ENCODE assay signal across 20 cellular contexts in the genomic region with DNA sequence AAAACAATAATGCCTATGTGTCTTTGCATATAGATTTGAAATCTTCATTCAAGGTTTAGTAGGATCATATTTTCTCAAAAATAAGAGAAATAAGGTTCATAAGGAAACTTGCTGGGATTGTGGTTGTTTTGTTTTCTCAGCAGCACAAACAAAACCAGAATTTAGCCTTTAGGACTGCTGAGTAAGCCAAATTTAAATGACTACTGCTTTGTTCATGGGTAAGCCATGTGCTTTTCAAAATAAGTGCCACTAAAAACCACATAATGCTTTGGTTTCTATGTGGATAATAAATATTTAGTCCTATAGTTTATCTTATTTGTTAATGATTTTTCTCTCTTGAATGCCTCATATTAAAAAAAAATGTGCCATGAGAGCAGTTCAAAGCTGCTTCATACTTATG. TPM values are rescaled to one million over a fixed set of nuclear protein-coding genes. Genes with fewer than 3 reads are reported as not detected.
A peak's percentile ranks its signal among the peaks of the same experiment; 100 is the strongest.
DNase-seq lines count a peak whose midpoint lies in the region; ATAC-seq, FAIRE-seq and TF ChIP-seq lines count a peak whose summit lies in the region.
"Had no signal": no experiment of that assay in that cellular context is flagged by ENCODE, and none has a peak within 500 bp of the region (broad histone marks: within the 10 kb centered on the region; RNA-seq: fewer than 3 reads in every experiment).

No MANE protein-coding gene starts in this region.

- peak overlapping the region; percentile 47 for H3K27ac Mint-ChIP-seq in dendritic cell treated with granulocyte-macrophage colony-stimulating factor and Interleukin-4, amounts not matched to agents 40 ng/mL and 50 ng/mL, for 4 days
- H3K27ac Mint-ChIP-seq in neural crest cell (ENCODE audit: unreplicated experiment) = peak overlapping the region; percentile 13
- H3K27ac Mint-ChIP-seq: CD4-positive, CD25-positive, alpha-beta regulatory T cell; CD8-positive, alpha-beta T cell had no signal

- no peak for TF ChIP-seq POLR2A in HepG2 (IDR thresholded peaks at IDR 0.05; ENCODE audit: insufficient read depth in 1 of 2, low read depth in 2 of 2, low read length in 2 of 2)
- no peak for TF ChIP-seq POLR2A in right lobe of liver (IDR thresholded peaks at IDR 0.05)

- H3K4me1 ChIP-seq in HepG2 (ENCODE audit: insufficient read depth, low read length) = no peaks in the 10 kb centered on the region
- no peaks in the 10 kb centered on the region for H3K4me1 ChIP-seq in right lobe of liver
- H3K4me1 ChIP-seq: Caco-2 had no signal

- FAIRE-seq in HepG2 (lab: Jason Lieb, UNC) = no peak
- FAIRE-seq: G401.6, GM12892 had no signal

- ATAC-seq in HepG2 (no peak), right lobe of liver (no peak), SK-N-SH treated with all-trans-retinoic acid at 6 μM for 48 hours (no peak)
- ATAC-seq: CD8-positive, alpha-beta T cell; HCT116 had no signal

- H2AFZ ChIP-seq in HepG2 (ENCODE audit: low read length) = no peak overlapping the region
- H2AFZ ChIP-seq: GM23248 had no signal

- no peak overlapping the region for H3K4me3 Mint-ChIP-seq in dendritic cell treated with granulocyte-macrophage colony-stimulating factor and Interleukin-4, amounts not matched to agents 40 ng/mL and 50 ng/mL, for 4 days
- no peak overlapping the region for H3K4me3 Mint-ChIP-seq in neural crest cell
- H3K4me3 Mint-ChIP-seq: CD4-positive, CD25-positive, alpha-beta regulatory T cell; CD8-positive, alpha-beta T cell; H9 had no signal

- H3K27me3 ChIP-seq in HepG2 (ENCODE audit: control insufficient read depth in 1 of 2, insufficient read depth in 2 of 2, low read length in 2 of 2) (no peaks in the 10 kb centered on the region), right lobe of liver (no peaks in the 10 kb centered on the region)

- peaks cover 45% of the 10 kb centered on the region for H3K36me3 Mint-ChIP-seq in dendritic cell treated with granulocyte-macrophage colony-stimulating factor and Interleukin-4, amounts not matched to agents 40 ng/mL and 50 ng/mL, for 4 days (ENCODE audit: low read depth)
- peaks cover 18% of the 10 kb centered on the region for H3K36me3 Mint-ChIP-seq in neural crest cell (ENCODE audit: low read depth)

- H3K4me1 Mint-ChIP-seq in dendritic cell treated with granulocyte-macrophage colony-stimulating factor and Interleukin-4, amounts not matched to agents 40 ng/mL and 50 ng/mL, for 4 days (ENCODE audit: low read depth) = peaks cover 32% of the 10 kb centered on the region
- peaks cover 15% of the 10 kb centered on the region for H3K4me1 Mint-ChIP-seq in neural crest cell

- TF ChIP-seq RAD21 in HepG2 (CRISPR knock-in tag; IDR thresholded peaks at IDR 0.05) = no peak

- no peak overlapping the region for H3K4me2 ChIP-seq in HepG2 (ENCODE audit: low read depth, low read length)

- TF ChIP-seq EP300 in HepG2 (IDR thresholded peaks at IDR 0.05; ENCODE audit: low read depth in 2 of 2, low read length in 2 of 2) = no peak
- TF ChIP-seq EP300 in HepG2 (CRISPR knock-in tag; IDR thresholded peaks at IDR 0.05; ENCODE audit: borderline replicate concordance) = no peak

- in situ Hi-C loops in HepG2 (cut with HindIII; ENCODE audit: extremely low pct_ligation_motif_present, low pct_unique_long_range_greater_than_20kb) = no loop called here
- in situ Hi-C loops in SK-MEL-5 (cut with HindIII; ENCODE audit: low pct_unique_long_range_greater_than_20kb, low sequenced_read_pairs) = no loop called here

- DNase-seq in HepG2 (ENCODE audit: low spot score) = no peak
- no peak for DNase-seq in right lobe of liver
- peak; percentile 16 for DNase-seq in SK-MEL-5 (ENCODE audit: low read depth, low spot score)
- no peak for DNase-seq in neural crest cell (ENCODE audit: low read depth, low spot score)
- DNase-seq in activated CD8-positive, alpha-beta memory T cell treated with anti-CD3 and anti-CD28 coated beads for 24 hours = no peak
- DNase-seq in kidney tubule cell (ENCODE audit: low spot score) = no peak
- DNase-seq: 8988T; C1 segment of cervical spinal cord; Caco-2; CD4-positive, CD25-positive, alpha-beta regulatory T cell; CD8-positive, alpha-beta T cell; DMS153; DND-41; GM23248; H9 had no signal

- H3K9ac ChIP-seq in HepG2 (ENCODE audit: insufficient read depth, low read depth, low read length) = no peak overlapping the region
- H3K9ac ChIP-seq: GM23248 had no signal

- no peak overlapping the region for H3K27ac ChIP-seq in HepG2 (ENCODE audit: extremely low read length, insufficient read depth, low read length)
- no peak overlapping the region for H3K27ac ChIP-seq in right lobe of liver
- H3K27ac ChIP-seq: GM23248 had no signal

- CTCF ChIA-PET in HepG2 (lab: Yijun Ruan, JAX; ENCODE audit: low intra/inter-chr PET ratio, low total read pairs) = no interaction called here

- intact Hi-C loops in HepG2 (cut with micrococcal nuclease; ENCODE audit: unreplicated experiment) = no loop called here
- intact Hi-C loops in right lobe of liver (cut with DNase I) = no loop called here
- intact Hi-C loops in dendritic cell treated with granulocyte-macrophage colony-stimulating factor and Interleukin-4, amounts not matched to agents 40 ng/mL and 50 ng/mL, for 4 days (cut with micrococcal nuclease) = loop anchor here (10.0 kb wide), 2 partner anchors 256 to 456 kb away; a partner anchor contains a TSS

- H3K27me3 Mint-ChIP-seq in dendritic cell treated with granulocyte-macrophage colony-stimulating factor and Interleukin-4, amounts not matched to agents 40 ng/mL and 50 ng/mL, for 4 days = no peaks in the 10 kb centered on the region
- no peaks in the 10 kb centered on the region for H3K27me3 Mint-ChIP-seq in neural crest cell (ENCODE audit: low read depth)
- H3K27me3 Mint-ChIP-seq: CD4-positive, CD25-positive, alpha-beta regulatory T cell had no signal

- H3K4me3 ChIP-seq in HepG2 (replicated peaks in 1 of 3; ENCODE audit: insufficient read depth in 1 of 3, low read depth in 2 of 3, low read length in 3 of 3) (no peak overlapping the region), right lobe of liver (no peak overlapping the region)
- H3K4me3 ChIP-seq: GM23248 had no signal

- peaks cover 17% of the 10 kb centered on the region for H3K9me3 Mint-ChIP-seq in dendritic cell treated with granulocyte-macrophage colony-stimulating factor and Interleukin-4, amounts not matched to agents 40 ng/mL and 50 ng/mL, for 4 days
- no peaks in the 10 kb centered on the region for H3K9me3 Mint-ChIP-seq in neural crest cell
- H3K9me3 Mint-ChIP-seq: CD4-positive, CD25-positive, alpha-beta regulatory T cell; CD8-positive, alpha-beta T cell had no signal

- no peaks in the 10 kb centered on the region for H4K20me1 ChIP-seq in HepG2 (ENCODE audit: insufficient read depth, low read length)

- no peaks in the 10 kb centered on the region for H3K79me2 ChIP-seq in HepG2 (ENCODE audit: insufficient read depth, low read length)

- POLR2A ChIA-PET in HepG2 (lab: Yijun Ruan, JAX) = no interaction called here

- no TSS peak for BruUV-seq in HepG2 (replicated peaks; lab: Mats Ljungman, UMichigan)

- H3K9me3 ChIP-seq in HepG2 (ENCODE audit: low read length) = no peaks in the 10 kb centered on the region
- no peaks in the 10 kb centered on the region for H3K9me3 ChIP-seq in right lobe of liver
- H3K9me3 ChIP-seq: Caco-2 had no signal

- H3K36me3 ChIP-seq in HepG2 (replicated peaks in 1 of 2; ENCODE audit: control insufficient read depth in 1 of 2, insufficient read depth in 2 of 2, low read length in 2 of 2) (peaks cover 5 to 41% of the 10 kb centered on the region in 2 experiments), right lobe of liver (peaks cover 0 to 5% (median 2%) of the 10 kb centered on the region in 4 donors)

- TF ChIP-seq CTCF in HepG2 (CRISPR knock-in tag; IDR thresholded peaks at IDR 0.05) = no peak
- no peak for TF ChIP-seq CTCF in right lobe of liver (IDR thresholded peaks at IDR 0.05)
- TF ChIP-seq CTCF in neural crest cell (conservative IDR thresholded peaks at IDR 0.05) = no peak

RNA-seq across cellular contexts. Expression of a gene that starts 38.8 kb away (rescaled TPM):
- 6.4 and 7.0 TPM in 2 replicates for total RNA-seq in HepG2 (2016; rRNA removed; fragmentation: Illumina TruSeq; extraction: Trizol)
- 1.2 and 1.8 TPM in 2 replicates for total RNA-seq in HepG2 (2016; cell fraction: cytosol; rRNA removed; fragmentation: Illumina TruSeq; extraction: Trizol; ENCODE audit: low read depth)
- 7.0 and 9.2 TPM in 2 replicates for total RNA-seq in HepG2 (2016; cell fraction: insoluble cytoplasmic fraction; rRNA removed; fragmentation: Illumina TruSeq; extraction: Trizol)
- total RNA-seq in HepG2 (2016; cell fraction: membrane; rRNA removed; fragmentation: Illumina TruSeq; extraction: Trizol) = 3.4 TPM in 2 replicates
- total RNA-seq in HepG2 (2016; cell fraction: nucleus; rRNA removed; fragmentation: Illumina TruSeq; extraction: Trizol) = 11.4 and 14.2 TPM in 2 replicates
- 5.3 and 5.5 TPM in 2 replicates for polyA plus RNA-seq in HepG2 (2011; rRNA removed)
- 2.2 and 3.7 TPM in 2 replicates for polyA plus RNA-seq in HepG2 (2011; cell fraction: cytosol; rRNA removed)
- polyA plus RNA-seq in HepG2 (2011; cell fraction: nucleus; rRNA removed) = 9.0 and 11.4 TPM in 2 replicates
- 3.9 and 4.5 TPM in 2 replicates for polyA plus RNA-seq in HepG2 (2012)
- 0.70 and 0.74 TPM in 2 replicates for polyA plus RNA-seq in HepG2 (2016; cell fraction: cytosol; fragmentation: Illumina TruSeq; extraction: Trizol; ENCODE audit: low read depth)
- 8.3 and 9.4 TPM in 2 replicates for polyA plus RNA-seq in HepG2 (2016; cell fraction: insoluble cytoplasmic fraction; fragmentation: Illumina TruSeq; extraction: Trizol; ENCODE audit: low read depth)
- polyA plus RNA-seq in HepG2 (2016; cell fraction: membrane; fragmentation: Illumina TruSeq; extraction: Trizol; ENCODE audit: low read depth) = 1.6 and 2.1 TPM in 2 replicates
- polyA plus RNA-seq in HepG2 (2016; cell fraction: nucleus; fragmentation: Illumina TruSeq; extraction: Trizol; ENCODE audit: insufficient read depth, low read depth) = 13.3 and 14.0 TPM in 2 replicates
- 6.7 and 16.5 TPM in 2 replicates for polyA minus RNA-seq in HepG2 (2011; rRNA and poly(A)+ RNA removed; ENCODE audit: low replicate concordance)
- 2.5 and 3.2 TPM in 2 replicates for polyA minus RNA-seq in HepG2 (2011; cell fraction: cytosol; rRNA and poly(A)+ RNA removed)
- polyA minus RNA-seq in HepG2 (2011; cell fraction: nucleus; rRNA and poly(A)+ RNA removed) = 19.2 and 20.8 TPM in 2 replicates
- total RNA-seq in right lobe of liver = 1 to 10 TPM; 4.3 to 8.5 (median 6.7) TPM
- total RNA-seq in SK-MEL-5 (2014; rRNA removed; shearing (Covaris generic)) = 19.0 and 25.6 TPM in 2 replicates
- 15.0 and 15.1 TPM in 2 replicates for polyA plus RNA-seq in SK-MEL-5 (2015; cell fraction: cytosol; rRNA removed)
- polyA plus RNA-seq in SK-MEL-5 (2015; cell fraction: nucleus; rRNA removed) = 22.4 and 28.3 TPM in 2 replicates
- 13.6 and 15.6 TPM in 2 replicates for total RNA-seq in neural crest cell

RNA-seq across cellular contexts. Expression of a gene that starts 38.9 kb away (rescaled TPM):
- total RNA-seq in HepG2 (2016; rRNA removed; fragmentation: Illumina TruSeq; extraction: Trizol) = 115 and 139 TPM in 2 replicates
- total RNA-seq in HepG2 (2016; cell fraction: cytosol; rRNA removed; fragmentation: Illumina TruSeq; extraction: Trizol; ENCODE audit: low read depth) = 17.5 and 21.2 TPM in 2 replicates
- total RNA-seq in HepG2 (2016; cell fraction: insoluble cytoplasmic fraction; rRNA removed; fragmentation: Illumina TruSeq; extraction: Trizol) = 116 and 136 TPM in 2 replicates
- 84.2 and 94.1 TPM in 2 replicates for total RNA-seq in HepG2 (2016; cell fraction: membrane; rRNA removed; fragmentation: Illumina TruSeq; extraction: Trizol)
- 105 and 107 TPM in 2 replicates for total RNA-seq in HepG2 (2016; cell fraction: nucleus; rRNA removed; fragmentation: Illumina TruSeq; extraction: Trizol)
- polyA plus RNA-seq in HepG2 (2011; rRNA removed) = 69.9 and 71.8 TPM in 2 replicates
- polyA plus RNA-seq in HepG2 (2011; cell fraction: cytosol; rRNA removed) = 61.9 and 69.4 TPM in 2 replicates
- polyA plus RNA-seq in HepG2 (2011; cell fraction: nucleus; rRNA removed) = 35.6 and 40.4 TPM in 2 replicates
- polyA plus RNA-seq in HepG2 (2012) = 50.1 and 50.6 TPM in 2 replicates
- polyA plus RNA-seq in HepG2 (2016; cell fraction: cytosol; fragmentation: Illumina TruSeq; extraction: Trizol; ENCODE audit: low read depth) = 15.3 and 16.9 TPM in 2 replicates
- polyA plus RNA-seq in HepG2 (2016; cell fraction: insoluble cytoplasmic fraction; fragmentation: Illumina TruSeq; extraction: Trizol; ENCODE audit: low read depth) = 115 and 117 TPM in 2 replicates
- 55.5 and 63.7 TPM in 2 replicates for polyA plus RNA-seq in HepG2 (2016; cell fraction: membrane; fragmentation: Illumina TruSeq; extraction: Trizol; ENCODE audit: low read depth)
- polyA plus RNA-seq in HepG2 (2016; cell fraction: nucleus; fragmentation: Illumina TruSeq; extraction: Trizol; ENCODE audit: insufficient read depth, low read depth) = 77.0 and 147 TPM in 2 replicates
- 215 and 246 TPM in 2 replicates for polyA minus RNA-seq in HepG2 (2011; rRNA and poly(A)+ RNA removed; ENCODE audit: low replicate concordance)
- 76.1 and 103 TPM in 2 replicates for polyA minus RNA-seq in HepG2 (2011; cell fraction: cytosol; rRNA and poly(A)+ RNA removed)
- polyA minus RNA-seq in HepG2 (2011; cell fraction: nucleus; rRNA and poly(A)+ RNA removed) = 93.1 and 114 TPM in 2 replicates
- total RNA-seq in right lobe of liver = 10 to 100 TPM; 28.6 to 40.3 (median 36.0) TPM
- total RNA-seq in SK-MEL-5 (2014; rRNA removed; shearing (Covaris generic)) = 122 and 134 TPM in 2 replicates
- polyA plus RNA-seq in SK-MEL-5 (2015; cell fraction: cytosol; rRNA removed) = 84.6 and 103 TPM in 2 replicates
- polyA plus RNA-seq in SK-MEL-5 (2015; cell fraction: nucleus; rRNA removed) = 52.5 and 59.2 TPM in 2 replicates
- 86.5 and 89.7 TPM in 2 replicates for total RNA-seq in neural crest cell
